10 cellular contexts compared by ENCODE assay signal in genomic region chr5:52710310-52710971, GRCh38.
DNase-seq lines count a peak whose midpoint lies in the region; ATAC-seq and TF ChIP-seq lines count a peak whose summit lies in the region.
"Had no signal": no experiment of that assay in that cellular context is flagged by ENCODE, and none has a peak within 500 bp of the region (broad histone marks: within the 10 kb centered on the region; RNA-seq: fewer than 3 reads in every experiment).

No MANE protein-coding gene starts in this region.

- H3K4me3 ChIP-seq in liver (ENCODE audit: low read depth in 1 of 3, low read length in 3 of 3) (no peak overlapping the region), ovary (no peak overlapping the region)

- TF ChIP-seq POLR2A in ovary (IDR thresholded peaks at IDR 0.05), result no peak

- peaks cover 0 to 3% (median under 1%) of the 10 kb centered on the region in 4 donors for H3K4me1 ChIP-seq in liver (ENCODE audit: control insufficient read depth in 4 of 4, insufficient read depth in 4 of 4, low read length in 3 of 4)
- H3K4me1 ChIP-seq in ovary (ENCODE audit: insufficient read depth), result no peaks in the 10 kb centered on the region

- no peaks in the 10 kb centered on the region for H3K36me3 ChIP-seq in liver (ENCODE audit: control insufficient read depth in 4 of 4, insufficient read depth in 3 of 4, low read depth in 1 of 4, low read length in 3 of 4)
- no peaks in the 10 kb centered on the region for H3K36me3 ChIP-seq in ovary

- WGBS in liver, result 54% methylated on average over 2 of the region's 2 CpGs
- WGBS in ovary, 3 donors, result 76 to 82% (median 81%) methylated on average over 2 of the region's 2 CpGs

- peak overlapping the region; percentile 16 to 29 for H3K27ac ChIP-seq in liver (ENCODE audit: low read depth in 1 of 2, low read length in 2 of 2)
- H3K27ac ChIP-seq in ovary, result no peak overlapping the region

- no peak for TF ChIP-seq CTCF in liver (IDR thresholded peaks at IDR 0.05; ENCODE audit: low read depth, low read length, missing input control)
- no peak for TF ChIP-seq CTCF in ovary (IDR thresholded peaks at IDR 0.05)

- TF ChIP-seq EP300 in ovary (IDR thresholded peaks at IDR 0.05), result no peak

- ATAC-seq in GM18511 (IDR thresholded peaks at IDR 0.05; ENCODE audit: unreplicated experiment) (peak; percentile 72), GM21619 (IDR thresholded peaks at IDR 0.05; ENCODE audit: unreplicated experiment) (peak; percentile 61), GM21576 (IDR thresholded peaks at IDR 0.05; ENCODE audit: unreplicated experiment) (no peak)

- H3K27me3 ChIP-seq in liver (ENCODE audit: control insufficient read depth in 4 of 4, insufficient read depth in 4 of 4, low read length in 3 of 4) (no peaks in the 10 kb centered on the region), ovary (no peaks in the 10 kb centered on the region)

- no peak overlapping the region for H3K9ac ChIP-seq in liver (ENCODE audit: low read depth in 1 of 2, low read length in 2 of 2)

- intact Hi-C loops in ovary (cut with DNase I), result loop anchor here in 1 of 4 donors (5.0 kb wide), 1 partner anchor 1617 kb away; no protein-coding TSS in a partner anchor

- no peaks in the 10 kb centered on the region for H3K9me3 ChIP-seq in liver (ENCODE audit: control insufficient read depth in 4 of 4, low read length in 3 of 4)
- no peaks in the 10 kb centered on the region for H3K9me3 ChIP-seq in ovary

- TF ChIP-seq RAD21 in liver (IDR thresholded peaks at IDR 0.05), result no peak

- peak in 2 of 3 experiments; percentile 8 to 59 for DNase-seq in NCI-H1417 (lab: John Stamatoyannopoulos, UW)
- no peak for DNase-seq in KG1 (lab: John Stamatoyannopoulos, UW)
- no peak for DNase-seq in iPS-NIHi7 (ENCODE audit: extremely low spot score)
- no peak for DNase-seq in ovary
- DNase-seq: GF-D8, NCI-H446 treated with DMSO at 0.1 percent for 48 hours had no signal

TF ChIP-seq in liver, 16 proteins besides CTCF, POLR2A, EP300 and RAD21:
- TF ChIP-seq, protein P1, sequence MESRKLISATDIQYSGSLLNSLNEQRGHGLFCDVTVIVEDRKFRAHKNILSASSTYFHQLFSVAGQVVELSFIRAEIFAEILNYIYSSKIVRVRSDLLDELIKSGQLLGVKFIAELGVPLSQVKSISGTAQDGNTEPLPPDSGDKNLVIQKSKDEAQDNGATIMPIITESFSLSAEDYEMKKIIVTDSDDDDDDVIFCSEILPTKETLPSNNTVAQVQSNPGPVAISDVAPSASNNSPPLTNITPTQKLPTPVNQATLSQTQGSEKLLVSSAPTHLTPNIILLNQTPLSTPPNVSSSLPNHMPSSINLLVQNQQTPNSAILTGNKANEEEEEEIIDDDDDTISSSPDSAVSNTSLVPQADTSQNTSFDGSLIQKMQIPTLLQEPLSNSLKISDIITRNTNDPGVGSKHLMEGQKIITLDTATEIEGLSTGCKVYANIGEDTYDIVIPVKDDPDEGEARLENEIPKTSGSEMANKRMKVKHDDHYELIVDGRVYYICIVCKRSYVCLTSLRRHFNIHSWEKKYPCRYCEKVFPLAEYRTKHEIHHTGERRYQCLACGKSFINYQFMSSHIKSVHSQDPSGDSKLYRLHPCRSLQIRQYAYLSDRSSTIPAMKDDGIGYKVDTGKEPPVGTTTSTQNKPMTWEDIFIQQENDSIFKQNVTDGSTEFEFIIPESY (IDR thresholded peaks at IDR 0.05), result no peak
- TF ChIP-seq FOXA1 (IDR thresholded peaks at IDR 0.05), result no peak
- TF ChIP-seq HNF4A (conservative IDR thresholded peaks at IDR 0.05), result no peak
- TF ChIP-seq JUND (IDR thresholded peaks at IDR 0.05), result no peak
- no peak for TF ChIP-seq HNF4G (IDR thresholded peaks at IDR 0.05)
- no peak for TF ChIP-seq GABPA (IDR thresholded peaks at IDR 0.05 in 1 of 2, conservative IDR thresholded peaks at IDR 0.05 in 1 of 2)
- TF ChIP-seq NR2F2 (IDR thresholded peaks at IDR 0.05), result no peak

Comparison
In these comparisons a context has a peak if more than half of its experiments do, and no peak if none do; other contexts are left out.
1. DNase-seq: peak in NCI-H1417 (2 of 3); none in KG1 (single experiment), iPS-NIHi7 (single experiment) and ovary (0 of 5).
2. H3K27ac ChIP-seq: peak in liver (2 of 2); none in ovary (0 of 2).